ENCODE assay signal across 11 cellular contexts in genomic region chr4:22412013-22412412, GRCh38.
"Had no signal": no experiment of that assay in that cellular context is flagged by ENCODE, and none has a peak within 500 bp of the region (broad histone marks: within the 10 kb centered on the region; RNA-seq: fewer than 3 reads in every experiment).

No MANE protein-coding gene starts in this region.

- H2AFZ ChIP-seq: GM23248, GM23338 had no signal

- H3K4me2 ChIP-seq: GM23338 had no signal

- FAIRE-seq: H1, H54 had no signal

- H3K4me1 ChIP-seq: HAP-1 had no signal

- H3K4me1 Mint-ChIP-seq: GM23338, H9 had no signal

- H3K27ac Mint-ChIP-seq: GM23338, H9, HFFc6 had no signal

- H3K9me3 ChIP-seq: HAP-1 had no signal

- H3K4me3 ChIP-seq: GM23248, GM23338, HAP-1 had no signal

- H3K4me3 Mint-ChIP-seq: GM23338, H9, HFFc6 had no signal

- DNase-seq: GM23248, GOT3, H7, H9, HCEC 1CT, HFFc6 had no signal

- H3K27ac ChIP-seq: GM23248 had no signal

- H3K9ac ChIP-seq: GM23248 had no signal

- H3K9me3 Mint-ChIP-seq: GM23338, H9, HFFc6 had no signal

- ATAC-seq: GM23338, HCT116 had no signal
